18 cellular contexts compared by ENCODE assay signal in the genomic region with DNA sequence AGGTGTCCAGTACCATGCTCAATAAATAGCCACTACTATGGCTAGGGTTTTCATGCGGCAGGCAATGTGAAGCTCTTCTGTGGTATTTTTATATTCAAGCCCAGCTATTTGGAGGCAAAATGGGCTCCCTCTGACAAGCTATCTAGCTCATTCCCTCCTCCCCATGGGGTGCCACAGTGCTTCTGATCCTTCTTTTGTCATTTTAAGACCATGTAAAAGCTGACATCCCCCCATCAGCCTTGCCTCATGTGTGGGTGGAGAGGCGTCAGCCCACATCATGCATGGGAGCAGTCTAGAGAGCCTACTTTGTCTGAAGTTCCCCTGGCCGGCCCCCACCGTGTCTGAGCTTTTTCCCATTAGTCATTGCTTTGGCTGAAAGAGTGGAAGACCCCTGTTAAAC.
"Had no signal": no experiment of that assay in that cellular context is flagged by ENCODE, and none has a peak within 500 bp of the region (broad histone marks: within the 10 kb centered on the region; RNA-seq: fewer than 3 reads in every experiment).

No MANE protein-coding gene starts in this region.

- DNase-seq: activated CD4-positive, alpha-beta T cell treated with anti-CD3 and anti-CD28 coated beads, Interleukin-2, amount 10 ng/mL, durations not matched to agents 7 days and 5 days; activated CD8-positive, alpha-beta memory T cell treated with anti-CD3 and anti-CD28 coated beads, Interleukin-2, amount 50 U/mL, for 4 hours; activated naive CD4-positive, alpha-beta T cell treated with anti-CD3 and anti-CD28 coated beads for 36 hours; activated T-cell treated with anti-CD3 and anti-CD28 coated beads, Interleukin-2, amount 50 U/mL, for 4 hours; anterior cingulate cortex; colonic mucosa; left ventricle myocardium inferior; mucosa of descending colon; naive B cell; right cardiac atrium; stimulated activated naive CD8-positive, alpha-beta T cell treated with anti-CD3 and anti-CD28 coated beads, Interleukin-15, Interleukin-2, amounts not matched to agents 100 U/mL and 50 U/mL, for 24 hours; substantia nigra; T1000; uterus had no signal

- H3K4me3 Mint-ChIP-seq: activated CD4-positive, alpha-beta T cell treated with anti-CD3 and anti-CD28 coated beads, Interleukin-2, amount 10 ng/mL, durations not matched to agents 7 days and 5 days; activated naive CD4-positive, alpha-beta T cell treated with anti-CD3 and anti-CD28 coated beads for 36 hours; activated T-cell treated with anti-CD3 and anti-CD28 coated beads, Interleukin-2, amount 50 U/mL, for 4 hours; brain; central memory CD8-positive, alpha-beta T cell had no signal

- H3K27ac Mint-ChIP-seq: activated CD4-positive, alpha-beta T cell treated with anti-CD3 and anti-CD28 coated beads, Interleukin-2, amount 10 ng/mL, durations not matched to agents 7 days and 5 days; activated naive CD4-positive, alpha-beta T cell treated with anti-CD3 and anti-CD28 coated beads for 36 hours; brain had no signal

- H3K9me3 ChIP-seq: colonic mucosa, left ventricle myocardium inferior, mucosa of descending colon, prostate gland, tibial nerve, uterus had no signal

- H3K27ac ChIP-seq: colonic mucosa, left ventricle myocardium inferior, prostate gland, tibial nerve, uterus had no signal

- H3K36me3 Mint-ChIP-seq: brain had no signal

- H3K4me3 ChIP-seq: colonic mucosa, left ventricle myocardium inferior, mucosa of descending colon, prostate gland, tibial nerve, uterus had no signal

- H3K36me3 ChIP-seq: colonic mucosa, left ventricle myocardium inferior, prostate gland, tibial nerve, uterus had no signal

- H3K27me3 ChIP-seq: colonic mucosa, tibial nerve, uterus had no signal

- H3K4me1 ChIP-seq: colonic mucosa, uterus had no signal

- H3K9me3 Mint-ChIP-seq: activated CD4-positive, alpha-beta T cell treated with anti-CD3 and anti-CD28 coated beads, Interleukin-2, amount 10 ng/mL, durations not matched to agents 7 days and 5 days; activated naive CD4-positive, alpha-beta T cell treated with anti-CD3 and anti-CD28 coated beads for 36 hours; activated T-cell treated with anti-CD3 and anti-CD28 coated beads, Interleukin-2, amount 50 U/mL, for 4 hours; central memory CD8-positive, alpha-beta T cell had no signal
